ENCODE assay signal across 27 cellular contexts in genomic region chr9:16898464-16898863, GRCh38. TPM values are rescaled to one million over a fixed set of nuclear protein-coding genes. Genes with fewer than 3 reads are reported as not detected.
"Had no signal": no experiment of that assay in that cellular context is flagged by ENCODE, and none has a peak within 500 bp of the region (broad histone marks: within the 10 kb centered on the region; RNA-seq: fewer than 3 reads in every experiment).

No MANE protein-coding gene starts in this region.

- DNase-seq: effector CD8-positive, alpha-beta T cell; endodermal cell; foreskin fibroblast; gastrocnemius medialis; head of caudate nucleus; kidney; left cardiac atrium; left lung; mesenchymal stem cell; midbrain; naive thymus-derived CD4-positive, alpha-beta T cell; occipital lobe; ovary; posterior cingulate gyrus; psoas muscle; right cardiac atrium; sigmoid colon; stimulated activated CD4-positive, alpha-beta T cell treated with anti-CD3 and anti-CD28 coated beads, Interleukin-2, amount 100 ng/mL, for 24 hours; stimulated activated CD4-positive, alpha-beta T cell treated with anti-CD3 and anti-CD28 coated beads, Interleukin-4, amount 100 ng/mL, for 24 hours; stimulated activated naive CD4-positive, alpha-beta T cell treated with Interleukin-2 at 50 U/mL for 16 hours; stomach; thyroid gland; trophoblast cell had no signal

- H3K4me1 ChIP-seq: gastrocnemius medialis, left lung, psoas muscle, sigmoid colon, stomach, thyroid gland had no signal

- H3K4me3 ChIP-seq: gastrocnemius medialis, left lung, ovary, psoas muscle, sigmoid colon, stomach, thyroid gland, vagina had no signal

- H3K9me3 ChIP-seq: gastrocnemius medialis, left lung, ovary, psoas muscle, sigmoid colon, stomach, thyroid gland, vagina had no signal

- H3K27ac ChIP-seq: epithelial cell of prostate, gastrocnemius medialis, left lung, ovary, psoas muscle, sigmoid colon, stomach, thyroid gland, vagina had no signal

- H3K36me3 ChIP-seq: gastrocnemius medialis, left lung, ovary, sigmoid colon, stomach, thyroid gland, vagina had no signal

- H3K27me3 ChIP-seq: gastrocnemius medialis, left lung, ovary, sigmoid colon, stomach, thyroid gland, vagina had no signal

- ATAC-seq: esophagus mucosa; gastrocnemius medialis; left cardiac atrium; left lung; naive thymus-derived CD4-positive, alpha-beta T cell; psoas muscle; right cardiac atrium; stimulated activated effector memory CD8-positive, alpha-beta T cell treated with anti-CD3 and anti-CD28 coated beads, Interleukin-12 subunit alpha, Interleukin-12 subunit beta, amount 100 ng/mL, for 72 hours had no signal

RNA-seq across cellular contexts. Expression of gene BNC2, which starts 28.0 kb away (rescaled TPM):
- polyA plus RNA-seq: naive thymus-derived CD4-positive, alpha-beta T cell had no signal
